Comparison of ENCODE assay signal across 1 cellular context in genomic region chr17:49229805-49230600, GRCh38.
A peak's percentile ranks its signal among the peaks of the same experiment; 100 is the strongest.
TF ChIP-seq lines count a peak whose summit lies in the region.

No MANE protein-coding gene starts in this region.

TF ChIP-seq in HepG2, 621 proteins besides CTCF, POLR2A, EP300 and RAD21:
- TF ChIP-seq ZNF296 (CRISPR knock-in tag; conservative IDR thresholded peaks at IDR 0.05): 0 out of 2 replicates have a peak, but pooled peaks have one; percentile 46
- no peak for TF ChIP-seq SKIL (CRISPR knock-in tag; IDR thresholded peaks at IDR 0.05; ENCODE audit: borderline replicate concordance)
- no peak for TF ChIP-seq ATF7 (IDR thresholded peaks at IDR 0.05)
- TF ChIP-seq ATF7 (CRISPR knock-in tag; IDR thresholded peaks at IDR 0.05): no peak
- no peak for TF ChIP-seq ARID4A (CRISPR knock-in tag; IDR thresholded peaks at IDR 0.05; ENCODE audit: borderline replicate concordance)
- TF ChIP-seq ZNF777 (CRISPR knock-in tag; IDR thresholded peaks at IDR 0.05): 0 out of 2 replicates have a peak, but pooled peaks have one; percentile 5
- 0 out of 2 replicates have a peak, but pooled peaks have one; percentile 1 for TF ChIP-seq PCBP1 (IDR thresholded peaks at IDR 0.05; ENCODE audit: borderline replicate concordance, low read depth, low read length)
- no peak for TF ChIP-seq MEIS1 (CRISPR knock-in tag; IDR thresholded peaks at IDR 0.05; ENCODE audit: borderline replicate concordance)
- TF ChIP-seq ZNF768 (CRISPR knock-in tag; IDR thresholded peaks at IDR 0.05): peak; percentile 99
- peak; percentile 66; the same call in 1 of the 2 replicates for TF ChIP-seq KDM1A (CRISPR knock-in tag; IDR thresholded peaks at IDR 0.05)
- no peak for TF ChIP-seq CEBPG (CRISPR knock-in tag; IDR thresholded peaks at IDR 0.05)
- TF ChIP-seq ZMYM3 (CRISPR knock-in tag; IDR thresholded peaks at IDR 0.05): peak; percentile 79
